In genomic region chr11:104164028-104164520, GRCh38 we compare ENCODE assay signal across 9 cellular contexts. TPM values are rescaled to one million over a fixed set of nuclear protein-coding genes. Genes with fewer than 3 reads are reported as not detected.
DNase-seq lines count a peak whose midpoint lies in the region; ATAC-seq, FAIRE-seq and TF ChIP-seq lines count a peak whose summit lies in the region.
"Had no signal": no experiment of that assay in that cellular context is flagged by ENCODE, and none has a peak within 500 bp of the region (broad histone marks: within the 10 kb centered on the region; RNA-seq: fewer than 3 reads in every experiment).

Gene PDGFD (minus strand): TSS chr11:104164147.

- no peak within 1 kb of the TSS for H3K27ac ChIP-seq in fibroblast of lung (ENCODE audit: insufficient read depth, low read length)
- H3K27ac ChIP-seq: BLaER1 treated with 17β-estradiol and CSF1 and Interleukin-3, amounts not matched to agents 10 nM and 100 nM had no signal

- H3K4me1 Mint-ChIP-seq in HFFc6 (ENCODE audit: low read depth) (peaks cover 11% of the 10 kb centered on the region), naive B cell (peaks cover 7 to 10% (median 8%) of the 10 kb centered on the region in 3 donors)
- H3K4me1 Mint-ChIP-seq in activated CD4-positive, alpha-beta T cell treated with anti-CD3 and anti-CD28 coated beads, Interleukin-2, amount 10 ng/mL, durations not matched to agents 7 days and 5 days: peaks cover 5% of the 10 kb centered on the region

- CTCF ChIA-PET in activated CD4-positive, alpha-beta T cell treated with anti-CD3 and anti-CD28 coated beads, Interleukin-2, amount 10 ng/mL, durations not matched to agents 7 days and 5 days (lab: Charles Lee): interaction anchor here (0.5 kb wide), 1 partner anchor 1159 kb away, joined by 3 read pairs; no protein-coding TSS in a partner anchor

- peak; percentile 64 to 75 for ATAC-seq in naive B cell (ENCODE audit: low read depth in 2 of 2)

- no peaks in the 10 kb centered on the region for H3K9me3 Mint-ChIP-seq in HFFc6
- no peaks in the 10 kb centered on the region for H3K9me3 Mint-ChIP-seq in activated CD4-positive, alpha-beta T cell treated with anti-CD3 and anti-CD28 coated beads, Interleukin-2, amount 10 ng/mL, durations not matched to agents 7 days and 5 days
- no peaks in the 10 kb centered on the region for H3K9me3 Mint-ChIP-seq in naive B cell

- POLR2A ChIA-PET in activated CD4-positive, alpha-beta T cell treated with anti-CD3 and anti-CD28 coated beads, Interleukin-2, amount 10 ng/mL, durations not matched to agents 7 days and 5 days (lab: Charles Lee): no interaction called here

- H3K36me3 ChIP-seq in fibroblast of lung (ENCODE audit: control insufficient read depth, insufficient read depth, low read length): no peaks in the 10 kb centered on the region
- H3K36me3 ChIP-seq: BLaER1 treated with 17β-estradiol and CSF1 and Interleukin-3, amounts not matched to agents 10 nM and 100 nM had no signal

- H3K9me3 ChIP-seq in fibroblast of lung (ENCODE audit: control insufficient read depth, insufficient read depth, low read depth, low read length): no peaks in the 10 kb centered on the region

- H3K4me2 ChIP-seq in fibroblast of lung (ENCODE audit: extremely low read depth, insufficient read depth, low read length): peak within 1 kb of the TSS; percentile 91
- H3K4me2 ChIP-seq: BLaER1 treated with 17β-estradiol and CSF1 and Interleukin-3, amounts not matched to agents 10 nM and 100 nM had no signal

- H3K79me2 ChIP-seq in fibroblast of lung (ENCODE audit: control insufficient read depth, insufficient read depth, low read length): no peaks in the 10 kb centered on the region

- peak; percentile 66 for DNase-seq in NK-92 treated with Interleukin-12 subunit alpha and Interleukin-12 subunit beta, amount 100 ng/mL, for 24 hours (lab: John Stamatoyannopoulos, UW)
- DNase-seq in NK-92 (lab: John Stamatoyannopoulos, UW; ENCODE audit: unreplicated experiment) (no peak), HFFc6 (peak; percentile 10), NB4 (ENCODE audit: low read depth) (peak; percentile 8), fibroblast of lung (ENCODE audit: low read depth in 2 of 2) (peak; percentile 62 to 79), naive B cell (no peak), urothelium cell line (ENCODE audit: low spot score) (peak; percentile 80)
- no peak for DNase-seq in activated CD4-positive, alpha-beta T cell treated with anti-CD3 and anti-CD28 coated beads, Interleukin-2, amount 10 ng/mL, durations not matched to agents 7 days and 5 days

- H3K4me3 ChIP-seq in NB4 (ENCODE audit: low read depth, low read length): no peak within 1 kb of the TSS
- peak within 1 kb of the TSS; percentile 32 to 74 (median 46) for H3K4me3 ChIP-seq in fibroblast of lung (replicated peaks in 1 of 4; ENCODE audit: control extremely low read depth in 1 of 4, insufficient read depth in 1 of 4, low read depth in 3 of 4, low read length in 4 of 4)
- H3K4me3 ChIP-seq: BLaER1 treated with 17β-estradiol and CSF1 and Interleukin-3, amounts not matched to agents 10 nM and 100 nM had no signal

- peak; percentile 85 for FAIRE-seq in urothelium cell line (lab: Jason Lieb, UNC)

- H3K27ac Mint-ChIP-seq in HFFc6 (no peak within 1 kb of the TSS; the same call in 1 of the 2 replicates), naive B cell (no peak within 1 kb of the TSS)
- no peak within 1 kb of the TSS for H3K27ac Mint-ChIP-seq in activated CD4-positive, alpha-beta T cell treated with anti-CD3 and anti-CD28 coated beads, Interleukin-2, amount 10 ng/mL, durations not matched to agents 7 days and 5 days

- peak within 1 kb of the TSS; percentile 80 for H2AFZ ChIP-seq in fibroblast of lung (ENCODE audit: low read length)

- TF ChIP-seq CTCF in HFFc6 (IDR thresholded peaks at IDR 0.05): peak; percentile 63
- no peak for TF ChIP-seq CTCF in NB4 (IDR thresholded peaks at IDR 0.05; ENCODE audit: low read depth, low read length)
- peak; percentile 15 to 43 for TF ChIP-seq CTCF in fibroblast of lung (conservative IDR thresholded peaks at IDR 0.05 in 1 of 2, IDR thresholded peaks at IDR 0.05 in 1 of 2; ENCODE audit: low read depth in 1 of 2, low read length in 2 of 2)

- TF ChIP-seq POLR2A in NB4 (IDR thresholded peaks at IDR 0.05; ENCODE audit: extremely low read depth, insufficient read length): no peak

- no peaks in the 10 kb centered on the region for H4K20me1 ChIP-seq in fibroblast of lung (ENCODE audit: control insufficient read depth, extremely low read depth, insufficient read depth, low read length)
- H4K20me1 ChIP-seq: BLaER1 treated with 17β-estradiol and CSF1 and Interleukin-3, amounts not matched to agents 10 nM and 100 nM had no signal

- H3K36me3 Mint-ChIP-seq in HFFc6 (ENCODE audit: low read depth) (no peaks in the 10 kb centered on the region), naive B cell (no peaks in the 10 kb centered on the region)
- no peaks in the 10 kb centered on the region for H3K36me3 Mint-ChIP-seq in activated CD4-positive, alpha-beta T cell treated with anti-CD3 and anti-CD28 coated beads, Interleukin-2, amount 10 ng/mL, durations not matched to agents 7 days and 5 days (ENCODE audit: low read depth)

- H3K4me1 ChIP-seq in fibroblast of lung (ENCODE audit: control insufficient read depth, extremely low read depth, insufficient read depth, low read length): no peaks in the 10 kb centered on the region
- H3K4me1 ChIP-seq: BLaER1 treated with 17β-estradiol and CSF1 and Interleukin-3, amounts not matched to agents 10 nM and 100 nM had no signal

- no peaks in the 10 kb centered on the region for H3K27me3 ChIP-seq in fibroblast of lung (ENCODE audit: control insufficient read depth, insufficient read depth, low read length)
- H3K27me3 ChIP-seq: BLaER1 treated with 17β-estradiol and CSF1 and Interleukin-3, amounts not matched to agents 10 nM and 100 nM had no signal

- H3K27me3 Mint-ChIP-seq in HFFc6 (ENCODE audit: insufficient read depth) (no peaks in the 10 kb centered on the region), naive B cell (peaks cover 13 to 28% (median 17%) of the 10 kb centered on the region in 3 donors)
- peaks cover 27% of the 10 kb centered on the region for H3K27me3 Mint-ChIP-seq in activated CD4-positive, alpha-beta T cell treated with anti-CD3 and anti-CD28 coated beads, Interleukin-2, amount 10 ng/mL, durations not matched to agents 7 days and 5 days

- no peak within 1 kb of the TSS for H3K9ac ChIP-seq in fibroblast of lung (ENCODE audit: insufficient read depth, low read length)
- H3K9ac ChIP-seq: BLaER1 treated with 17β-estradiol and CSF1 and Interleukin-3, amounts not matched to agents 10 nM and 100 nM had no signal

- H3K4me3 Mint-ChIP-seq in HFFc6 (peak within 1 kb of the TSS; percentile 91), naive B cell (peak within 1 kb of the TSS; percentile 30 to 83 (median 71))
- peak within 1 kb of the TSS; percentile 45 for H3K4me3 Mint-ChIP-seq in activated CD4-positive, alpha-beta T cell treated with anti-CD3 and anti-CD28 coated beads, Interleukin-2, amount 10 ng/mL, durations not matched to agents 7 days and 5 days

RNA-seq across cellular contexts. Expression of gene PDGFD, which starts in this region (rescaled TPM):
- total RNA-seq in HFFc6 (2021; fragmentation: NEBNext Ultra II Directional; extraction: Animal tissue kit (Norgen Biotek cat#: 25700)): under 1 TPM; 0.37 to 0.69 (median 0.42) TPM
- not detected for total RNA-seq in activated CD4-positive, alpha-beta T cell treated with anti-CD3 and anti-CD28 coated beads, Interleukin-2, amount 10 ng/mL, durations not matched to agents 7 days and 5 days
- total RNA-seq in fibroblast of lung: 1.3 and 10.5 TPM in 2 replicates
- polyA plus RNA-seq in fibroblast of lung: 1.3 TPM in 2 replicates
- polyA plus RNA-seq in fibroblast of lung (2012): 0.84 and 1.0 TPM in 2 replicates
- 0.11 TPM in 1 of 2 replicates, not detected in the other for polyA minus RNA-seq in fibroblast of lung (ENCODE audit: low replicate concordance)
- under 1 TPM in 3 of 6 donors, not detected in 3; 0.08 to 0.63 (median 0.17) TPM for polyA plus RNA-seq in naive B cell (ENCODE audit: low read depth in 6 of 6)

Comparison
In these comparisons a context has a peak if more than half of its experiments do, and no peak if none do; other contexts are left out.
1. DNase-seq: peak in NK-92 treated with Interleukin-12 subunit alpha and Interleukin-12 subunit beta, amount 100 ng/mL, for 24 hours (single experiment), NB4 (single experiment), fibroblast of lung (2 of 2) and urothelium cell line (single experiment); none in NK-92 (single experiment), activated CD4-positive, alpha-beta T cell treated with anti-CD3 and anti-CD28 coated beads, Interleukin-2, amount 10 ng/mL, durations not matched to agents 7 days and 5 days (single experiment) and naive B cell (single experiment).
2. Peak in DNase-seq in HFFc6; RNA of the gene not detected or under 1 TPM.
3. Peak in ATAC-seq in naive B cell; RNA of the gene not detected or under 1 TPM.
4. Peak in every context shown above with its lines, with median percentiles within 50 percentile points of each other: H3K4me3 Mint-ChIP-seq.